Comparison of ENCODE assay signal across 1 cellular context in the genomic region with DNA sequence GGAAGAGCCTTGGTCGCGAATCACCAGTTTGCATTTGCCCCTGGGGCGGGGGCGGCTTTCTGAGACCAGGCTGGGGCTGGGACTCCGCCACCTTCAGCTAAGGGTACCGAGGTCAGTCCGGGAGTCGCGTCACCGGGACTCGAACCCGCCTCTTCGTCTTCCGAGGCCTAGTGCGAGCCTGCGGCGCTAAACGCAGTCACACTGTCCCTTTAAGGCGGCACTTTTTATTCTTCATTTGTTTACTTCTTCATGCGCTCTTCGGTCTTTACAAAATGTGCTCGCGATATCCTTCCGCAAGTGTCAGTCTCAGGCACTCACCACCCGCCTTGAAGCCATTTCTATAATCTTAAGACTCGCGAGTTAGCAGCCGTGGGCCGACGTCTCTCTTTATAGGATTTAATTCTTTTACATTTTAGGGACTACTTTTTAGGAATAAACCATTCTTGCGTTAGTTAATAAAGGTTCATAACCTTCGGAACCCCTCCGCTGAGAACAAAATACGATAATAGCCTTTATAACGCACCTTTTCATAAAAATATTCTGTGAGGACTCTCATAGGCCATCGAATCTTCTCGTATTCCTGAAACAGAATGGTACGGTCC.
A peak's percentile ranks its signal among the peaks of the same experiment; 100 is the strongest.
TF ChIP-seq lines count a peak whose summit lies in the region.

No MANE protein-coding gene starts in this region.

TF ChIP-seq in HepG2, 621 proteins besides CTCF, POLR2A, EP300 and RAD21 (continued from another document and continues in another):
- TF ChIP-seq ZSCAN25 (CRISPR knock-in tag; IDR thresholded peaks at IDR 0.05) (no peak), SRSF9 (IDR thresholded peaks at IDR 0.05; ENCODE audit: borderline replicate concordance, insufficient read depth, low read depth, low read length, poor library complexity, severe bottlenecking) (no peak), MED1 (CRISPR knock-in tag; IDR thresholded peaks at IDR 0.05) (no peak), POLR2AphosphoS5 (IDR thresholded peaks at IDR 0.05; ENCODE audit: low read depth, low read length) (no peak; the same call in 1 of the 2 replicates), ZNF337 (CRISPR knock-in tag; IDR thresholded peaks at IDR 0.05; ENCODE audit: borderline replicate concordance, low read depth) (peak; percentile 28), ARNT2 (CRISPR knock-in tag; IDR thresholded peaks at IDR 0.05; ENCODE audit: low read depth) (0 out of 2 replicates have a peak, but pooled peaks have one; percentile 32), MIER2 (CRISPR knock-in tag; IDR thresholded peaks at IDR 0.05) (peak; percentile 47; the same call in 1 of the 2 replicates), TCF7L2 (IDR thresholded peaks at IDR 0.05; ENCODE audit: low read depth, low read length) (no peak), ZEB1 (IDR thresholded peaks at IDR 0.05; ENCODE audit: insufficient replicate concordance, low read depth) (peak; percentile 78), SNRNP70 (IDR thresholded peaks at IDR 0.05; ENCODE audit: low read depth, low read length) (no peak), ZNF3 (CRISPR knock-in tag; IDR thresholded peaks at IDR 0.05) (peak; percentile 78), ZNF792 (CRISPR knock-in tag; IDR thresholded peaks at IDR 0.05) (no peak), MEIS1 (CRISPR knock-in tag; IDR thresholded peaks at IDR 0.05; ENCODE audit: borderline replicate concordance) (no peak), SIX1 (CRISPR knock-in tag; IDR thresholded peaks at IDR 0.05; ENCODE audit: borderline replicate concordance) (no peak; the same call in 1 of the 2 replicates), ELF4 (CRISPR knock-in tag; IDR thresholded peaks at IDR 0.05; ENCODE audit: borderline replicate concordance) (no peak), ISX (CRISPR knock-in tag; conservative IDR thresholded peaks at IDR 0.05) (peak; percentile 83; the same call in 1 of the 2 replicates), ZFAT (CRISPR knock-in tag; conservative IDR thresholded peaks at IDR 0.05) (no peak), CHD4 (IDR thresholded peaks at IDR 0.05; ENCODE audit: borderline replicate concordance, low read length) (peak; percentile 53; the same call in 1 of the 2 replicates), HMG20B (CRISPR knock-in tag; conservative IDR thresholded peaks at IDR 0.05) (no peak), ZNF749 (CRISPR knock-in tag; IDR thresholded peaks at IDR 0.05; ENCODE audit: borderline replicate concordance) (peak; percentile 72; the same call in 1 of the 2 replicates), ZNF75D (CRISPR knock-in tag; IDR thresholded peaks at IDR 0.05; ENCODE audit: borderline replicate concordance) (peak; percentile 42; the same call in 1 of the 2 replicates), KDM4B (CRISPR knock-in tag; IDR thresholded peaks at IDR 0.05) (peak; percentile 52; the same call in 1 of the 2 replicates), ZNF562 (CRISPR knock-in tag; IDR thresholded peaks at IDR 0.05; ENCODE audit: borderline replicate concordance) (no peak), TOPORS (CRISPR knock-in tag; IDR thresholded peaks at IDR 0.05) (no peak), ZNF124 (CRISPR knock-in tag; IDR thresholded peaks at IDR 0.05) (peak; percentile 5; the same call in 1 of the 2 replicates), ZNF460 (CRISPR knock-in tag; IDR thresholded peaks at IDR 0.05; ENCODE audit: borderline replicate concordance) (no peak), ZMYM4 (CRISPR knock-in tag; IDR thresholded peaks at IDR 0.05) (peak; percentile 51; the same call in 1 of the 2 replicates), ZNF761 (CRISPR knock-in tag; conservative IDR thresholded peaks at IDR 0.05) (no peak), PCBP2 (optimal IDR thresholded peaks at IDR 0.05; ENCODE audit: low read depth, low read length, poor library complexity, severe bottlenecking) (no peak), HDAC2 (CRISPR knock-in tag; IDR thresholded peaks at IDR 0.05) (peak; percentile 62; the same call in 1 of the 2 replicates), SUZ12 (IDR thresholded peaks at IDR 0.05; ENCODE audit: low read depth, low read length) (0 out of 2 replicates have a peak, but pooled peaks have one; percentile 5), ZNF329 (CRISPR knock-in tag; IDR thresholded peaks at IDR 0.05; ENCODE audit: low read depth) (no peak), ARNT (IDR thresholded peaks at IDR 0.05) (no peak), ZMYM3 (CRISPR knock-in tag; IDR thresholded peaks at IDR 0.05) (peak; percentile 95)
- TF ChIP-seq, protein P1, sequence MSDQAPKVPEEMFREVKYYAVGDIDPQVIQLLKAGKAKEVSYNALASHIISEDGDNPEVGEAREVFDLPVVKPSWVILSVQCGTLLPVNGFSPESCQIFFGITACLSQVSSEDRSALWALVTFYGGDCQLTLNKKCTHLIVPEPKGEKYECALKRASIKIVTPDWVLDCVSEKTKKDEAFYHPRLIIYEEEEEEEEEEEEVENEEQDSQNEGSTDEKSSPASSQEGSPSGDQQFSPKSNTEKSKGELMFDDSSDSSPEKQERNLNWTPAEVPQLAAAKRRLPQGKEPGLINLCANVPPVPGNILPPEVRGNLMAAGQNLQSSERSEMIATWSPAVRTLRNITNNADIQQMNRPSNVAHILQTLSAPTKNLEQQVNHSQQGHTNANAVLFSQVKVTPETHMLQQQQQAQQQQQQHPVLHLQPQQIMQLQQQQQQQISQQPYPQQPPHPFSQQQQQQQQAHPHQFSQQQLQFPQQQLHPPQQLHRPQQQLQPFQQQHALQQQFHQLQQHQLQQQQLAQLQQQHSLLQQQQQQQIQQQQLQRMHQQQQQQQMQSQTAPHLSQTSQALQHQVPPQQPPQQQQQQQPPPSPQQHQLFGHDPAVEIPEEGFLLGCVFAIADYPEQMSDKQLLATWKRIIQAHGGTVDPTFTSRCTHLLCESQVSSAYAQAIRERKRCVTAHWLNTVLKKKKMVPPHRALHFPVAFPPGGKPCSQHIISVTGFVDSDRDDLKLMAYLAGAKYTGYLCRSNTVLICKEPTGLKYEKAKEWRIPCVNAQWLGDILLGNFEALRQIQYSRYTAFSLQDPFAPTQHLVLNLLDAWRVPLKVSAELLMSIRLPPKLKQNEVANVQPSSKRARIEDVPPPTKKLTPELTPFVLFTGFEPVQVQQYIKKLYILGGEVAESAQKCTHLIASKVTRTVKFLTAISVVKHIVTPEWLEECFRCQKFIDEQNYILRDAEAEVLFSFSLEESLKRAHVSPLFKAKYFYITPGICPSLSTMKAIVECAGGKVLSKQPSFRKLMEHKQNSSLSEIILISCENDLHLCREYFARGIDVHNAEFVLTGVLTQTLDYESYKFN (CRISPR knock-in tag; conservative IDR thresholded peaks at IDR 0.05) = no peak
- TF ChIP-seq, protein P2, sequence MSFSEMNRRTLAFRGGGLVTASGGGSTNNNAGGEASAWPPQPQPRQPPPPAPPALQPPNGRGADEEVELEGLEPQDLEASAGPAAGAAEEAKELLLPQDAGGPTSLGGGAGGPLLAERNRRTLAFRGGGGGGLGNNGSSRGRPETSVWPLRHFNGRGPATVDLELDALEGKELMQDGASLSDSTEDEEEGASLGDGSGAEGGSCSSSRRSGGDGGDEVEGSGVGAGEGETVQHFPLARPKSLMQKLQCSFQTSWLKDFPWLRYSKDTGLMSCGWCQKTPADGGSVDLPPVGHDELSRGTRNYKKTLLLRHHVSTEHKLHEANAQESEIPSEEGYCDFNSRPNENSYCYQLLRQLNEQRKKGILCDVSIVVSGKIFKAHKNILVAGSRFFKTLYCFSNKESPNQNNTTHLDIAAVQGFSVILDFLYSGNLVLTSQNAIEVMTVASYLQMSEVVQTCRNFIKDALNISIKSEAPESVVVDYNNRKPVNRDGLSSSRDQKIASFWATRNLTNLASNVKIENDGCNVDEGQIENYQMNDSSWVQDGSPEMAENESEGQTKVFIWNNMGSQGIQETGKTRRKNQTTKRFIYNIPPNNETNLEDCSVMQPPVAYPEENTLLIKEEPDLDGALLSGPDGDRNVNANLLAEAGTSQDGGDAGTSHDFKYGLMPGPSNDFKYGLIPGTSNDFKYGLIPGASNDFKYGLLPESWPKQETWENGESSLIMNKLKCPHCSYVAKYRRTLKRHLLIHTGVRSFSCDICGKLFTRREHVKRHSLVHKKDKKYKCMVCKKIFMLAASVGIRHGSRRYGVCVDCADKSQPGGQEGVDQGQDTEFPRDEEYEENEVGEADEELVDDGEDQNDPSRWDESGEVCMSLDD (CRISPR knock-in tag; IDR thresholded peaks at IDR 0.05; ENCODE audit: borderline replicate concordance) = no peak; the same call in 1 of the 2 replicates
- TF ChIP-seq, protein P3, sequence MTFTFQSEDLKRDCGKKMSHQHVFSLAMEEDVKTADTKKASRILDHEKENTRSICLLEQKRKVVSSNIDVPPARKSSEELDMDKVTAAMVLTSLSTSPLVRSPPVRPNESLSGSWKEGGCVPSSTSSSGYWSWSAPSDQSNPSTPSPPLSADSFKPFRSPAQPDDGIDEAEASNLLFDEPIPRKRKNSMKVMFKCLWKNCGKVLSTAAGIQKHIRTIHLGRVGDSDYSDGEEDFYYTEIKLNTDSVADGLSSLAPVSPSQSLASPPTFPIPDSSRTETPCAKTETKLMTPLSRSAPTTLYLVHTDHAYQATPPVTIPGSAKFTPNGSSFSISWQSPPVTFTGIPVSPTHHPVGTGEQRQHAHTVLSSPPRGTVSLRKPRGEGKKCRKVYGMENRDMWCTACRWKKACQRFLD (CRISPR knock-in tag; IDR thresholded peaks at IDR 0.05; ENCODE audit: borderline replicate concordance) = no peak
- TF ChIP-seq, protein P4, sequence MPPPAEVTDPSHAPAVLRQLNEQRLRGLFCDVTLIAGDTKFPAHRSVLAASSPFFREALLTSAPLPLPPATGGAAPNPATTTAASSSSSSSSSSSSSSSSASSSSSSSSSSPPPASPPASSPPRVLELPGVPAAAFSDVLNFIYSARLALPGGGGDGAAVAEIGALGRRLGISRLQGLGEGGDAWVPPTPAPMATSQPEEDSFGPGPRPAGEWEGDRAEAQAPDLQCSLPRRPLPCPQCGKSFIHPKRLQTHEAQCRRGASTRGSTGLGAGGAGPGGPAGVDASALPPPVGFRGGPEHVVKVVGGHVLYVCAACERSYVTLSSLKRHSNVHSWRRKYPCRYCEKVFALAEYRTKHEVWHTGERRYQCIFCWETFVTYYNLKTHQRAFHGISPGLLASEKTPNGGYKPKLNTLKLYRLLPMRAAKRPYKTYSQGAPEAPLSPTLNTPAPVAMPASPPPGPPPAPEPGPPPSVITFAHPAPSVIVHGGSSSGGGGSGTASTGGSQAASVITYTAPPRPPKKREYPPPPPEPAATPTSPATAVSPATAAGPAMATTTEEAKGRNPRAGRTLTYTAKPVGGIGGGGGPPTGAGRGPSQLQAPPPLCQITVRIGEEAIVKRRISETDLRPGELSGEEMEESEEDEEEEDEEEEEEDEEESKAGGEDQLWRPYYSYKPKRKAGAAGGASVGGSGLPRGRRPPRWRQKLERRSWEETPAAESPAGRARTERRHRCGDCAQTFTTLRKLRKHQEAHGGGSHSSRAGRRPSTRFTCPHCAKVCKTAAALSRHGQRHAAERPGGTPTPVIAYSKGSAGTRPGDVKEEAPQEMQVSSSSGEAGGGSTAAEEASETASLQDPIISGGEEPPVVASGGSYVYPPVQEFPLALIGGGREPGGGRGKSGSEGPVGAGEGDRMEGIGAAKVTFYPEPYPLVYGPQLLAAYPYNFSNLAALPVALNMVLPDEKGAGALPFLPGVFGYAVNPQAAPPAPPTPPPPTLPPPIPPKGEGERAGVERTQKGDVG (CRISPR knock-in tag; IDR thresholded peaks at IDR 0.05; ENCODE audit: borderline replicate concordance) = no peak
- TF ChIP-seq, protein P5, sequence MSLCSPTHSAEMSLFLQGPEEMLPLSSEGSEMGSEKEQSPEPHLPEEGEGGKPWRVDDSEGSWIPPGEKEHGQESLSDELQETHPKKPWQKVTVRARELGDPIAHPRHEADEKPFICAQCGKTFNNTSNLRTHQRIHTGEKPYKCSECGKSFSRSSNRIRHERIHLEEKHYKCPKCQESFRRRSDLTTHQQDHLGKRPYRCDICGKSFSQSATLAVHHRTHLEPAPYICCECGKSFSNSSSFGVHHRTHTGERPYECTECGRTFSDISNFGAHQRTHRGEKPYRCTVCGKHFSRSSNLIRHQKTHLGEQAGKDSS (CRISPR knock-in tag; IDR thresholded peaks at IDR 0.05; ENCODE audit: borderline replicate concordance, low read depth) = no peak; the same call in 1 of the 2 replicates
- TF ChIP-seq, protein P6, sequence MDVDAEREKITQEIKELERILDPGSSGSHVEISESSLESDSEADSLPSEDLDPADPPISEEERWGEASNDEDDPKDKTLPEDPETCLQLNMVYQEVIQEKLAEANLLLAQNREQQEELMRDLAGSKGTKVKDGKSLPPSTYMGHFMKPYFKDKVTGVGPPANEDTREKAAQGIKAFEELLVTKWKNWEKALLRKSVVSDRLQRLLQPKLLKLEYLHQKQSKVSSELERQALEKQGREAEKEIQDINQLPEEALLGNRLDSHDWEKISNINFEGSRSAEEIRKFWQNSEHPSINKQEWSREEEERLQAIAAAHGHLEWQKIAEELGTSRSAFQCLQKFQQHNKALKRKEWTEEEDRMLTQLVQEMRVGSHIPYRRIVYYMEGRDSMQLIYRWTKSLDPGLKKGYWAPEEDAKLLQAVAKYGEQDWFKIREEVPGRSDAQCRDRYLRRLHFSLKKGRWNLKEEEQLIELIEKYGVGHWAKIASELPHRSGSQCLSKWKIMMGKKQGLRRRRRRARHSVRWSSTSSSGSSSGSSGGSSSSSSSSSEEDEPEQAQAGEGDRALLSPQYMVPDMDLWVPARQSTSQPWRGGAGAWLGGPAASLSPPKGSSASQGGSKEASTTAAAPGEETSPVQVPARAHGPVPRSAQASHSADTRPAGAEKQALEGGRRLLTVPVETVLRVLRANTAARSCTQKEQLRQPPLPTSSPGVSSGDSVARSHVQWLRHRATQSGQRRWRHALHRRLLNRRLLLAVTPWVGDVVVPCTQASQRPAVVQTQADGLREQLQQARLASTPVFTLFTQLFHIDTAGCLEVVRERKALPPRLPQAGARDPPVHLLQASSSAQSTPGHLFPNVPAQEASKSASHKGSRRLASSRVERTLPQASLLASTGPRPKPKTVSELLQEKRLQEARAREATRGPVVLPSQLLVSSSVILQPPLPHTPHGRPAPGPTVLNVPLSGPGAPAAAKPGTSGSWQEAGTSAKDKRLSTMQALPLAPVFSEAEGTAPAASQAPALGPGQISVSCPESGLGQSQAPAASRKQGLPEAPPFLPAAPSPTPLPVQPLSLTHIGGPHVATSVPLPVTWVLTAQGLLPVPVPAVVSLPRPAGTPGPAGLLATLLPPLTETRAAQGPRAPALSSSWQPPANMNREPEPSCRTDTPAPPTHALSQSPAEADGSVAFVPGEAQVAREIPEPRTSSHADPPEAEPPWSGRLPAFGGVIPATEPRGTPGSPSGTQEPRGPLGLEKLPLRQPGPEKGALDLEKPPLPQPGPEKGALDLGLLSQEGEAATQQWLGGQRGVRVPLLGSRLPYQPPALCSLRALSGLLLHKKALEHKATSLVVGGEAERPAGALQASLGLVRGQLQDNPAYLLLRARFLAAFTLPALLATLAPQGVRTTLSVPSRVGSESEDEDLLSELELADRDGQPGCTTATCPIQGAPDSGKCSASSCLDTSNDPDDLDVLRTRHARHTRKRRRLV (CRISPR knock-in tag; IDR thresholded peaks at IDR 0.05) = no peak; the same call in 1 of the 2 replicates
- TF ChIP-seq, protein P7, sequence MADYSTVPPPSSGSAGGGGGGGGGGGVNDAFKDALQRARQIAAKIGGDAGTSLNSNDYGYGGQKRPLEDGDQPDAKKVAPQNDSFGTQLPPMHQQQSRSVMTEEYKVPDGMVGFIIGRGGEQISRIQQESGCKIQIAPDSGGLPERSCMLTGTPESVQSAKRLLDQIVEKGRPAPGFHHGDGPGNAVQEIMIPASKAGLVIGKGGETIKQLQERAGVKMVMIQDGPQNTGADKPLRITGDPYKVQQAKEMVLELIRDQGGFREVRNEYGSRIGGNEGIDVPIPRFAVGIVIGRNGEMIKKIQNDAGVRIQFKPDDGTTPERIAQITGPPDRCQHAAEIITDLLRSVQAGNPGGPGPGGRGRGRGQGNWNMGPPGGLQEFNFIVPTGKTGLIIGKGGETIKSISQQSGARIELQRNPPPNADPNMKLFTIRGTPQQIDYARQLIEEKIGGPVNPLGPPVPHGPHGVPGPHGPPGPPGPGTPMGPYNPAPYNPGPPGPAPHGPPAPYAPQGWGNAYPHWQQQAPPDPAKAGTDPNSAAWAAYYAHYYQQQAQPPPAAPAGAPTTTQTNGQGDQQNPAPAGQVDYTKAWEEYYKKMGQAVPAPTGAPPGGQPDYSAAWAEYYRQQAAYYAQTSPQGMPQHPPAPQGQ (CRISPR knock-in tag; IDR thresholded peaks at IDR 0.05; ENCODE audit: borderline replicate concordance) = 0 out of 2 replicates have a peak, but pooled peaks have one; percentile 17
